23 cellular contexts compared by ENCODE assay signal in genomic region chr7:42090056-42090455, GRCh38.
"Had no signal": no experiment of that assay in that cellular context is flagged by ENCODE, and none has a peak within 500 bp of the region (broad histone marks: within the 10 kb centered on the region; RNA-seq: fewer than 3 reads in every experiment).

No MANE protein-coding gene starts in this region.

- H3K9me3 Mint-ChIP-seq: activated CD4-positive, alpha-beta memory T cell treated with anti-CD3 and anti-CD28 coated beads for 36 hours; activated CD4-positive, alpha-beta T cell treated with anti-CD3 and anti-CD28 coated beads, Interleukin-2, amount 10 ng/mL, durations not matched to agents 7 days and 5 days; activated naive CD4-positive, alpha-beta T cell treated with anti-CD3 and anti-CD28 coated beads for 36 hours; T-helper 1 cell treated with Interleukin-12 subunit alpha and Interleukin-12 subunit beta and Interleukin-4 antibody, amounts not matched to agents 30 μg/mL and 1 μg/mL, for 36 hours had no signal

- H3K27ac Mint-ChIP-seq: activated CD4-positive, alpha-beta memory T cell treated with anti-CD3 and anti-CD28 coated beads for 36 hours; activated CD4-positive, alpha-beta T cell treated with anti-CD3 and anti-CD28 coated beads, Interleukin-2, amount 10 ng/mL, durations not matched to agents 7 days and 5 days; activated naive CD4-positive, alpha-beta T cell treated with anti-CD3 and anti-CD28 coated beads for 36 hours; activated naive CD8-positive, alpha-beta T cell; activated T-helper 17 cell treated with anti-CD3 and anti-CD28 coated beads, Interleukin-2, amount 50 U/mL, for 72 hours; T-helper 1 cell treated with Interleukin-12 subunit alpha and Interleukin-12 subunit beta and Interleukin-4 antibody, amounts not matched to agents 30 μg/mL and 1 μg/mL, for 36 hours had no signal

- H3K4me1 Mint-ChIP-seq: activated CD4-positive, alpha-beta T cell treated with anti-CD3 and anti-CD28 coated beads, Interleukin-2, amount 10 ng/mL, durations not matched to agents 7 days and 5 days; activated T-helper 17 cell treated with anti-CD3 and anti-CD28 coated beads, Interleukin-2, amount 50 U/mL, for 72 hours had no signal

- H3K36me3 Mint-ChIP-seq: activated CD4-positive, alpha-beta memory T cell treated with anti-CD3 and anti-CD28 coated beads for 36 hours; activated naive CD8-positive, alpha-beta T cell had no signal

- H3K4me3 Mint-ChIP-seq: activated CD4-positive, alpha-beta memory T cell treated with anti-CD3 and anti-CD28 coated beads for 36 hours; activated CD4-positive, alpha-beta T cell treated with anti-CD3 and anti-CD28 coated beads, Interleukin-2, amount 10 ng/mL, durations not matched to agents 7 days and 5 days; activated naive CD4-positive, alpha-beta T cell treated with anti-CD3 and anti-CD28 coated beads for 36 hours; activated naive CD8-positive, alpha-beta T cell; activated T-helper 17 cell treated with anti-CD3 and anti-CD28 coated beads, Interleukin-2, amount 50 U/mL, for 72 hours; T-helper 1 cell treated with Interleukin-12 subunit alpha and Interleukin-12 subunit beta and Interleukin-4 antibody, amounts not matched to agents 30 μg/mL and 1 μg/mL, for 36 hours had no signal

- DNase-seq: activated CD4-positive, alpha-beta memory T cell treated with anti-CD3 and anti-CD28 coated beads for 36 hours; activated CD4-positive, alpha-beta T cell treated with anti-CD3 and anti-CD28 coated beads, Interleukin-2, amount 10 ng/mL, durations not matched to agents 7 days and 5 days; activated CD4-positive, CD25-positive, alpha-beta regulatory T cell; activated CD8-positive, alpha-beta memory T cell treated with anti-CD3 and anti-CD28 coated beads for 24 hours; activated gamma-delta T cell; activated naive CD4-positive, alpha-beta T cell treated with anti-CD3 and anti-CD28 coated beads for 36 hours; activated T-cell treated with anti-CD3 and anti-CD28 coated beads for 4 hours; activated T-cell treated with anti-CD3 and anti-CD28 coated beads, Interleukin-2, amount 50 U/mL, for 48 hours; central memory CD4-positive, alpha-beta T cell; Kasumi-1; KBM-7; MV-4-11; NCI-H1092 treated with DMSO at 0.1 percent for 48 hours; NCI-H1436; NCI-H1694 treated with DMSO at 0.1 percent for 48 hours; NCI-H2029 treated with DMSO at 0.1 percent for 48 hours; NCI-H510A treated with DMSO at 0.1 percent for 48 hours; NCI-H69; NK-92 treated with Interleukin-12 subunit alpha and Interleukin-12 subunit beta, amount 100 ng/mL, for 24 hours; SHP77 treated with DMSO at 0.1 percent for 48 hours had no signal

- H3K27me3 Mint-ChIP-seq: activated CD4-positive, alpha-beta memory T cell treated with anti-CD3 and anti-CD28 coated beads for 36 hours; activated CD4-positive, alpha-beta T cell treated with anti-CD3 and anti-CD28 coated beads, Interleukin-2, amount 10 ng/mL, durations not matched to agents 7 days and 5 days; activated naive CD8-positive, alpha-beta T cell; activated T-helper 17 cell treated with anti-CD3 and anti-CD28 coated beads, Interleukin-2, amount 50 U/mL, for 72 hours had no signal

- ATAC-seq: activated T-helper 17 cell treated with anti-CD3 and anti-CD28 coated beads, Interleukin-2, amount 50 U/mL, for 72 hours had no signal
